In genomic region chr10:2813277-2813676, GRCh38 we compare ENCODE assay signal across 20 cellular contexts.
"Had no signal": no experiment of that assay in that cellular context is flagged by ENCODE, and none has a peak within 500 bp of the region (broad histone marks: within the 10 kb centered on the region; RNA-seq: fewer than 3 reads in every experiment).

No MANE protein-coding gene starts in this region.

- H3K27me3 ChIP-seq: breast epithelium, neutrophil, right lobe of liver, testis, transverse colon had no signal

- FAIRE-seq: endothelial cell of umbilical vein had no signal

- DNase-seq: activated CD4-positive, alpha-beta memory T cell treated with anti-CD3 and anti-CD28 coated beads, Interleukin-2, amount 10 ng/mL, durations not matched to agents 7 days and 5 days; activated CD4-positive, alpha-beta T cell treated with anti-CD3 and anti-CD28 coated beads, Interleukin-2, amount 10 ng/mL, durations not matched to agents 7 days and 5 days; activated T-cell treated with anti-CD3 and anti-CD28 coated beads, Interleukin-2, amount 50 U/mL, for 48 hours; central memory CD4-positive, alpha-beta T cell; foreskin fibroblast; head of caudate nucleus; left ventricle myocardium inferior; mucosa of descending colon; right lobe of liver; stimulated activated CD4-positive, alpha-beta T cell treated with anti-CD3 and anti-CD28 coated beads, Interleukin-12 subunit alpha, Interleukin-12 subunit beta, amount 100 ng/mL, for 4 hours; stimulated activated CD4-positive, alpha-beta T cell treated with anti-CD3 and anti-CD28 coated beads, Interleukin-4, amount 100 ng/mL, for 1 hour; stimulated activated naive CD8-positive, alpha-beta T cell treated with anti-CD3 and anti-CD28 coated beads, Interleukin-15, Interleukin-2, amounts not matched to agents 100 U/mL and 50 U/mL, for 24 hours; T1000; testis; transverse colon; WERI-Rb-1 had no signal

- H3K27ac ChIP-seq: breast epithelium, left ventricle myocardium inferior, neutrophil, right lobe of liver, testis, transverse colon, WERI-Rb-1 had no signal

- H3K36me3 ChIP-seq: breast epithelium, left ventricle myocardium inferior, neutrophil, right lobe of liver, transverse colon, WERI-Rb-1 had no signal

- H3K4me1 ChIP-seq: breast epithelium, left ventricle myocardium inferior, right lobe of liver, testis, transverse colon had no signal

- H3K4me3 ChIP-seq: breast epithelium, left ventricle myocardium inferior, lung, mucosa of descending colon, right lobe of liver, testis, transverse colon had no signal

- H3K9me3 ChIP-seq: breast epithelium, left ventricle myocardium inferior, mucosa of descending colon, neutrophil, right lobe of liver, testis, transverse colon had no signal
